ENCODE assay signal across 18 cellular contexts in the genomic region with DNA sequence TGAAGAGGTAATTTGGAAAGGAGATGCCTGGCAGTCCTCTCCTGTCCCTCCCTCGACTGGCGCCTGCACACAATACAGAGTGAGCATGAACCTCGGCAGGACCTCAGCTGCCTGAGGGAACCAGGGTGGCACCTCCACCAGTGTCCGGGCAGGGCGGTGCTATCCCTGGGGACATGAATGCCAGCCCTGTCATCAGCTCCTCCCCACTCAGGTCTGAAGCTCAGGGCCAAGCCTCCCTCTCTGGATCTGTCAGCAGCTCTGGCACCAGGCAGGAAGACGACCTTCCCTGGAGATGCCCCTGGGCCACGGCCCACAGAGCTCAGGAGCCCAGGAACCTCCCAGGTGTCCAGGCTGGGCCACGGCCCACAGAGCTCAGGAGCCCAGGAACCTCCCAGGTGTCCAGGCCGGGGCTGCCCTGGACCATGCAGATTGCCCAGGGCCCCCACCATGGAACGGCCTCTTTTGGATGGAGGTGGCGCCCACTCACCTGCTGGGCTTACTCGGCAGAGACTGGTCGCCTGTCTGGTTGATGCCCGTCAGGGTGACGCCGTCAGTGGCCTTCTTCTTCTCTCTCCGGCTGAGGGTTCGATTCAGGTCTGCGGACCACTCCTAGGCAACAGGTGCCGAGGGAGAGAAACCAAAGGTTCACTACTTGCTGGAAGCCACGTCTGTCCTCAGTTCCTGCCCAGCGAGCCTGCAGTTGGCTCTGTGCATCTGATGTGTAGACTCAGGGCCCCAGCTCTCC.
"Had no signal": no experiment of that assay in that cellular context is flagged by ENCODE, and none has a peak within 500 bp of the region (broad histone marks: within the 10 kb centered on the region; RNA-seq: fewer than 3 reads in every experiment).

No MANE protein-coding gene starts in this region.

- H3K27me3 Mint-ChIP-seq: activated CD4-positive, alpha-beta memory T cell treated with anti-CD3 and anti-CD28 coated beads, Interleukin-2, amount 10 ng/mL, durations not matched to agents 7 days and 5 days; activated CD4-positive, alpha-beta T cell treated with anti-CD3 and anti-CD28 coated beads for 36 hours; activated CD8-positive, alpha-beta memory T cell treated with anti-CD3 and anti-CD28 coated beads, Interleukin-2, amount 10 ng/mL, durations not matched to agents 7 days and 5 days; activated naive CD8-positive, alpha-beta T cell; stimulated activated naive CD8-positive, alpha-beta T cell treated with anti-CD3 and anti-CD28 coated beads, Interleukin-15, Interleukin-2, amounts not matched to agents 100 ng/mL and 50 ng/mL, for 24 hours had no signal

- H3K9ac ChIP-seq: neural progenitor cell had no signal

- ATAC-seq: activated CD4-positive, alpha-beta T cell treated with anti-CD3 and anti-CD28 coated beads for 36 hours; activated CD8-positive, alpha-beta memory T cell treated with anti-CD3 and anti-CD28 coated beads, Interleukin-2, amount 10 ng/mL, durations not matched to agents 7 days and 5 days; sciatic nerve had no signal

- H3K4me2 ChIP-seq: neural progenitor cell had no signal

- H3K4me1 ChIP-seq: neural progenitor cell, SJSA1, suprapubic skin had no signal

- H3K36me3 Mint-ChIP-seq: activated naive CD8-positive, alpha-beta T cell had no signal

- H3K4me1 Mint-ChIP-seq: activated CD4-positive, alpha-beta memory T cell treated with anti-CD3 and anti-CD28 coated beads, Interleukin-2, amount 10 ng/mL, durations not matched to agents 7 days and 5 days; activated CD4-positive, alpha-beta T cell treated with anti-CD3 and anti-CD28 coated beads for 36 hours; activated CD8-positive, alpha-beta memory T cell treated with anti-CD3 and anti-CD28 coated beads, Interleukin-2, amount 10 ng/mL, durations not matched to agents 7 days and 5 days had no signal

- H3K27me3 ChIP-seq: neural progenitor cell, ovary, SJSA1, spleen, suprapubic skin had no signal

- H3K9me3 ChIP-seq: ovary, SJSA1, spleen, suprapubic skin had no signal

- DNase-seq: activated CD4-positive, alpha-beta memory T cell treated with anti-CD3 and anti-CD28 coated beads, Interleukin-2, amount 10 ng/mL, durations not matched to agents 7 days and 5 days; activated CD4-positive, alpha-beta T cell treated with anti-CD3 and anti-CD28 coated beads for 36 hours; activated CD8-positive, alpha-beta memory T cell treated with anti-CD3 and anti-CD28 coated beads, Interleukin-2, amount 10 ng/mL, durations not matched to agents 7 days and 5 days; activated effector memory CD4-positive, alpha-beta T cell treated with anti-CD3 and anti-CD28 coated beads, Interleukin-2, amount 50 U/mL, for 16 hours; activated T-cell treated with anti-CD3 and anti-CD28 coated beads, Interleukin-2, amount 50 U/mL, for 1 hour; caudate nucleus; hypothalamus; islet precursor cell; ovary; spleen; trophoblast cell had no signal

- H3K27ac Mint-ChIP-seq: activated CD4-positive, alpha-beta memory T cell treated with anti-CD3 and anti-CD28 coated beads, Interleukin-2, amount 10 ng/mL, durations not matched to agents 7 days and 5 days; activated CD4-positive, alpha-beta T cell treated with anti-CD3 and anti-CD28 coated beads for 36 hours; activated CD8-positive, alpha-beta memory T cell treated with anti-CD3 and anti-CD28 coated beads, Interleukin-2, amount 10 ng/mL, durations not matched to agents 7 days and 5 days; activated naive CD8-positive, alpha-beta T cell; neural progenitor cell; stimulated activated naive CD8-positive, alpha-beta T cell treated with anti-CD3 and anti-CD28 coated beads, Interleukin-15, Interleukin-2, amounts not matched to agents 100 ng/mL and 50 ng/mL, for 24 hours; T-helper 1 cell treated with Interleukin-12 subunit alpha and Interleukin-12 subunit beta and Interleukin-4 antibody, amounts not matched to agents 30 μg/mL and 1 μg/mL, for 36 hours had no signal

- H3K36me3 ChIP-seq: neural progenitor cell, ovary had no signal

- H3K4me3 Mint-ChIP-seq: activated CD4-positive, alpha-beta memory T cell treated with anti-CD3 and anti-CD28 coated beads, Interleukin-2, amount 10 ng/mL, durations not matched to agents 7 days and 5 days; activated CD4-positive, alpha-beta T cell treated with anti-CD3 and anti-CD28 coated beads for 36 hours; activated CD8-positive, alpha-beta memory T cell treated with anti-CD3 and anti-CD28 coated beads, Interleukin-2, amount 10 ng/mL, durations not matched to agents 7 days and 5 days; activated naive CD8-positive, alpha-beta T cell; neural progenitor cell; stimulated activated naive CD8-positive, alpha-beta T cell treated with anti-CD3 and anti-CD28 coated beads, Interleukin-15, Interleukin-2, amounts not matched to agents 100 ng/mL and 50 ng/mL, for 24 hours; T-helper 1 cell treated with Interleukin-12 subunit alpha and Interleukin-12 subunit beta and Interleukin-4 antibody, amounts not matched to agents 30 μg/mL and 1 μg/mL, for 36 hours had no signal

- H3K9me3 Mint-ChIP-seq: activated CD4-positive, alpha-beta memory T cell treated with anti-CD3 and anti-CD28 coated beads, Interleukin-2, amount 10 ng/mL, durations not matched to agents 7 days and 5 days; neural progenitor cell; stimulated activated naive CD8-positive, alpha-beta T cell treated with anti-CD3 and anti-CD28 coated beads, Interleukin-15, Interleukin-2, amounts not matched to agents 100 ng/mL and 50 ng/mL, for 24 hours; T-helper 1 cell treated with Interleukin-12 subunit alpha and Interleukin-12 subunit beta and Interleukin-4 antibody, amounts not matched to agents 30 μg/mL and 1 μg/mL, for 36 hours had no signal

- H3K4me3 ChIP-seq: neural progenitor cell, ovary, SJSA1, spleen, suprapubic skin had no signal

- H3K27ac ChIP-seq: neural progenitor cell, ovary, SJSA1, spleen, suprapubic skin had no signal

- H2AFZ ChIP-seq: neural progenitor cell had no signal
